In the genomic region with DNA sequence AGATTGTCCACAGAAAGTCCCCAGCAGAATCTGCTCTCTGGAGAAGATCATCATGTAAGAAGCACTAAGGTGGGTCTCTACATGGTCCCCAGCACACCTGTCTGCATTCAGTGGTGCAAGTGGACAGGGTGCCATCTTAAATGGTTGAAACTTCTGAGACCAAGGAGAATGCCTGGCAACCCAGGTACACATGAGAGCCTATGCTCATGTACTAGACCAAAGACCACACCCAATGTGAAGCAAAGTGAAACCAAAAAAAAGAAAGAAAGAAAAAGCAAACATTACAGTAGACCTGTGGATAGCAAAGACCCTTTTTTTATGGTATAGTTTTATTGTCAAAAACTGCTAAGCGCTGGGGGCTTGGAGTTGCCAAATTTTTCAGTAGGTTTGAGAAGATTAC, we compare ENCODE assay signal across 34 cellular contexts. TPM values are rescaled to one million over a fixed set of nuclear protein-coding genes. Genes with fewer than 3 reads are reported as not detected.
A peak's percentile ranks its signal among the peaks of the same experiment; 100 is the strongest.
DNase-seq lines count a peak whose midpoint lies in the region; ATAC-seq lines count a peak whose summit lies in the region.
"Had no signal": no experiment of that assay in that cellular context is flagged by ENCODE, and none has a peak within 500 bp of the region (broad histone marks: within the 10 kb centered on the region; RNA-seq: fewer than 3 reads in every experiment).

No MANE protein-coding gene starts in this region.

- H3K27ac ChIP-seq in CD4-positive, alpha-beta memory T cell (ENCODE audit: low read depth, low read length) = peak overlapping the region; percentile 60
- H3K27ac ChIP-seq: neural progenitor cell, pancreas, RWPE1 had no signal

- H3K27ac Mint-ChIP-seq in activated CD4-positive, alpha-beta T cell treated with anti-CD3 and anti-CD28 coated beads, Interleukin-2, amount 10 ng/mL, durations not matched to agents 7 days and 5 days = peak overlapping the region; percentile 90
- H3K27ac Mint-ChIP-seq in CD4-positive, alpha-beta memory T cell = peak overlapping the region; percentile 56 to 96 (median 94)
- H3K27ac Mint-ChIP-seq in T-cell = peak overlapping the region; percentile 85 to 94
- H3K27ac Mint-ChIP-seq: neural progenitor cell; stimulated activated naive B cell treated with anti-CD40 and anti-IgM and Interleukin-4, amounts not matched to agents 10 μg/mL and 1 μg/mL and 100 μg/mL, for 72 hours had no signal

- POLR2A ChIA-PET in activated CD4-positive, alpha-beta T cell treated with anti-CD3 and anti-CD28 coated beads, Interleukin-2, amount 10 ng/mL, durations not matched to agents 7 days and 5 days (lab: Charles Lee) = interaction anchor here (0.7 kb wide), 1 partner anchor 34 kb away, joined by 5 read pairs; no protein-coding TSS in a partner anchor
- POLR2A ChIA-PET in CD4-positive, alpha-beta memory T cell (lab: Charles Lee; ENCODE audit: partially characterized antibody) = interaction anchor here (1.0 to 7.0 kb wide), 6 partner anchors 11 to 65 kb away, joined by 3 to 163 read pairs (median 4); no protein-coding TSS in a partner anchor
- POLR2A ChIA-PET in T-cell (lab: Charles Lee) = no interaction called here

- DNase-seq in activated CD4-positive, alpha-beta T cell treated with anti-CD3 and anti-CD28 coated beads, Interleukin-2, amount 10 ng/mL, durations not matched to agents 7 days and 5 days = peak; percentile 40
- DNase-seq in activated CD4-positive, alpha-beta T cell treated with anti-CD3 and anti-CD28 coated beads for 48 hours = no peak
- DNase-seq in CD4-positive, alpha-beta memory T cell = peak in 4 of 5 donors; percentile 33 to 50 (median 42)
- DNase-seq in T-cell (no peak), mesenteric fat pad (ENCODE audit: low spot score) (no peak), amygdala (lab: John Stamatoyannopoulos, UW) (no peak)
- peak; percentile 48 for DNase-seq in central memory CD4-positive, alpha-beta T cell
- DNase-seq: activated T-cell treated with anti-CD3 and anti-CD28 coated beads, Interleukin-2, amount 50 U/mL, for 72 hours; DMS 273 treated with DMSO at 0.1 percent for 48 hours; EL; glutamatergic neuron; left colon; mesenchymal stem cell; NCI-H1105; NCI-H187 treated with DMSO at 0.1 percent for 48 hours; NCI-H2171; NCI-H510A; pancreas; stimulated activated naive B cell treated with anti-CD40 and anti-IgM and Interleukin-4, amounts not matched to agents 10 μg/mL and 1 μg/mL and 100 μg/mL, for 72 hours had no signal

- peak in 2 of 4 experiments; percentile 36 to 43 for ATAC-seq in T-cell (replicated peaks in 1 of 4)
- ATAC-seq in GM21737 (IDR thresholded peaks at IDR 0.05; ENCODE audit: unreplicated experiment) = no peak
- ATAC-seq: activated T-cell treated with anti-CD3 and anti-CD28 coated beads, Interleukin-2, amount 50 U/mL, for 72 hours; esophagus mucosa; K562; left colon; pancreas; stimulated activated naive B cell treated with anti-CD40 and anti-IgM and Interleukin-4, amounts not matched to agents 10 μg/mL and 1 μg/mL and 100 μg/mL, for 72 hours had no signal

- peaks cover 92% of the 10 kb centered on the region for H3K4me1 Mint-ChIP-seq in activated CD4-positive, alpha-beta T cell treated with anti-CD3 and anti-CD28 coated beads, Interleukin-2, amount 10 ng/mL, durations not matched to agents 7 days and 5 days
- H3K4me1 Mint-ChIP-seq in CD4-positive, alpha-beta memory T cell = peaks cover 54 to 95% (median 72%) of the 10 kb centered on the region in 4 donors
- H3K4me1 Mint-ChIP-seq in T-cell = peaks cover 59 to 88% (median 78%) of the 10 kb centered on the region in 3 donors
- H3K4me1 Mint-ChIP-seq: neural progenitor cell had no signal

- H3K4me3 ChIP-seq in CD4-positive, alpha-beta memory T cell (ENCODE audit: low read length in 2 of 2) = no peak overlapping the region
- H3K4me3 ChIP-seq: K562, neural progenitor cell, pancreas, skin epidermis had no signal

- no peaks in the 10 kb centered on the region for H3K27me3 Mint-ChIP-seq in activated CD4-positive, alpha-beta T cell treated with anti-CD3 and anti-CD28 coated beads, Interleukin-2, amount 10 ng/mL, durations not matched to agents 7 days and 5 days
- H3K27me3 Mint-ChIP-seq in CD4-positive, alpha-beta memory T cell = no peaks in the 10 kb centered on the region
- H3K27me3 Mint-ChIP-seq in T-cell = peaks cover 0 to 6% of the 10 kb centered on the region in 2 donors
- H3K27me3 Mint-ChIP-seq: dendritic cell treated with granulocyte-macrophage colony-stimulating factor and Interleukin-4, amounts not matched to agents 40 ng/mL and 50 ng/mL, for 4 days; stimulated activated naive B cell treated with anti-CD40 and anti-IgM and Interleukin-4, amounts not matched to agents 10 μg/mL and 1 μg/mL and 100 μg/mL, for 72 hours had no signal

- CTCF ChIA-PET in activated CD4-positive, alpha-beta T cell treated with anti-CD3 and anti-CD28 coated beads, Interleukin-2, amount 10 ng/mL, durations not matched to agents 7 days and 5 days (lab: Charles Lee) = interaction anchor here (0.7 kb wide), 1 partner anchor 85 kb away, joined by 3 read pairs; no protein-coding TSS in a partner anchor
- CTCF ChIA-PET in CD4-positive, alpha-beta memory T cell (lab: Charles Lee; ENCODE audit: partially characterized antibody) = no interaction called here
- CTCF ChIA-PET in T-cell (lab: Charles Lee) = interaction anchor here in 1 of 2 donors (0.7 kb wide), 1 partner anchor 20 kb away, joined by 9 read pairs; no protein-coding TSS in a partner anchor

- H3K27me3 ChIP-seq in CD4-positive, alpha-beta memory T cell (ENCODE audit: insufficient read depth, low read length) = no peaks in the 10 kb centered on the region
- H3K27me3 ChIP-seq: neural progenitor cell, pancreas had no signal

- H3K4me1 ChIP-seq in CD4-positive, alpha-beta memory T cell (ENCODE audit: insufficient read depth, low read length) = peaks cover 97% of the 10 kb centered on the region
- H3K4me1 ChIP-seq: neural progenitor cell, pancreas had no signal

- H3K36me3 ChIP-seq in CD4-positive, alpha-beta memory T cell (ENCODE audit: insufficient read depth, low read length) = peaks cover 14% of the 10 kb centered on the region
- H3K36me3 ChIP-seq: neural progenitor cell, pancreas had no signal

- H3K36me3 Mint-ChIP-seq in activated CD4-positive, alpha-beta T cell treated with anti-CD3 and anti-CD28 coated beads, Interleukin-2, amount 10 ng/mL, durations not matched to agents 7 days and 5 days (ENCODE audit: low read depth) = peaks cover 91% of the 10 kb centered on the region
- peaks cover 48 to 71% of the 10 kb centered on the region in 2 donors for H3K36me3 Mint-ChIP-seq in CD4-positive, alpha-beta memory T cell
- H3K36me3 Mint-ChIP-seq in T-cell = peaks cover 48% of the 10 kb centered on the region
- H3K36me3 Mint-ChIP-seq: neural progenitor cell had no signal

- no peak overlapping the region for H3K4me3 Mint-ChIP-seq in activated CD4-positive, alpha-beta T cell treated with anti-CD3 and anti-CD28 coated beads, Interleukin-2, amount 10 ng/mL, durations not matched to agents 7 days and 5 days
- peak overlapping the region in 7 of 8 donors; percentile 2 to 82 (median 22) for H3K4me3 Mint-ChIP-seq in CD4-positive, alpha-beta memory T cell
- H3K4me3 Mint-ChIP-seq in T-cell = no peak overlapping the region
- H3K4me3 Mint-ChIP-seq: dendritic cell treated with granulocyte-macrophage colony-stimulating factor and Interleukin-4, amounts not matched to agents 40 ng/mL and 50 ng/mL, for 4 days; neural progenitor cell; stimulated activated naive B cell treated with anti-CD40 and anti-IgM and Interleukin-4, amounts not matched to agents 10 μg/mL and 1 μg/mL and 100 μg/mL, for 72 hours had no signal

- H3K9me3 ChIP-seq in CD4-positive, alpha-beta memory T cell (ENCODE audit: control insufficient read depth in 1 of 2, low read length in 2 of 2) = no peaks in the 10 kb centered on the region
- H3K9me3 ChIP-seq: pancreas had no signal

- H3K9me3 Mint-ChIP-seq in activated CD4-positive, alpha-beta T cell treated with anti-CD3 and anti-CD28 coated beads, Interleukin-2, amount 10 ng/mL, durations not matched to agents 7 days and 5 days = peaks cover 19% of the 10 kb centered on the region
- H3K9me3 Mint-ChIP-seq in CD4-positive, alpha-beta memory T cell = peaks cover 0 to 6% (median 0%) of the 10 kb centered on the region in 8 donors
- no peaks in the 10 kb centered on the region for H3K9me3 Mint-ChIP-seq in T-cell
- H3K9me3 Mint-ChIP-seq: dendritic cell treated with granulocyte-macrophage colony-stimulating factor and Interleukin-4, amounts not matched to agents 40 ng/mL and 50 ng/mL, for 4 days; stimulated activated naive B cell treated with anti-CD40 and anti-IgM and Interleukin-4, amounts not matched to agents 10 μg/mL and 1 μg/mL and 100 μg/mL, for 72 hours had no signal

- intact Hi-C loops in CD4-positive, alpha-beta memory T cell (cut with micrococcal nuclease) = no loop called here

RNA-seq across cellular contexts. Expression of a gene that starts 15.0 kb away (rescaled TPM):
- 100 to 1,000 TPM; 114 to 139 TPM for total RNA-seq in activated CD4-positive, alpha-beta T cell treated with anti-CD3 and anti-CD28 coated beads, Interleukin-2, amount 10 ng/mL, durations not matched to agents 7 days and 5 days
- 10 to 100 TPM; 68.4 to 75.0 TPM for total RNA-seq in CD4-positive, alpha-beta memory T cell
- polyA plus RNA-seq in CD4-positive, alpha-beta memory T cell = 100 to 1,000 TPM; 109 to 137 TPM
- 10 to 100 TPM; 23.8 to 38.4 (median 37.1) TPM for total RNA-seq in T-cell
- not detected for total RNA-seq in mesenteric fat pad
- total RNA-seq: esophagus mucosa, fibroblast of villous mesenchyme, H4, MCF 10A, OCI-LY7, renal cortical epithelial cell, SK-MEL-5, temporal lobe, urinary bladder had no signal
- polyA plus RNA-seq: K562, pancreas had no signal

Comparison
In these comparisons a context has a peak if more than half of its experiments do, and no peak if none do; other contexts are left out.
1. DNase-seq: peak in activated CD4-positive, alpha-beta T cell treated with anti-CD3 and anti-CD28 coated beads, Interleukin-2, amount 10 ng/mL, durations not matched to agents 7 days and 5 days (single experiment), CD4-positive, alpha-beta memory T cell (4 of 5) and central memory CD4-positive, alpha-beta T cell (single experiment); none in activated CD4-positive, alpha-beta T cell treated with anti-CD3 and anti-CD28 coated beads for 48 hours (single experiment), T-cell (0 of 34), mesenteric fat pad (single experiment) and amygdala (0 of 56).
2. H3K4me3 Mint-ChIP-seq: peak in CD4-positive, alpha-beta memory T cell (7 of 8); none in activated CD4-positive, alpha-beta T cell treated with anti-CD3 and anti-CD28 coated beads, Interleukin-2, amount 10 ng/mL, durations not matched to agents 7 days and 5 days (single experiment) and T-cell (0 of 3).
3. RNA of a gene that starts 15.0 kb away (total RNA-seq): 114 to 139 TPM in activated CD4-positive, alpha-beta T cell treated with anti-CD3 and anti-CD28 coated beads, Interleukin-2, amount 10 ng/mL, durations not matched to agents 7 days and 5 days, 68.4 to 75.0 TPM in CD4-positive, alpha-beta memory T cell and 23.8 to 38.4 TPM in T-cell; not detected in mesenteric fat pad (single experiment); every median in the first group is over 10 times any median in the second.
4. POLR2A ChIA-PET loops: an anchor here in activated CD4-positive, alpha-beta T cell treated with anti-CD3 and anti-CD28 coated beads, Interleukin-2, amount 10 ng/mL, durations not matched to agents 7 days and 5 days (0.7 kb wide) and CD4-positive, alpha-beta memory T cell (1.0 to 7.0 kb wide); none called in T-cell.
5. Peak in every context shown above with its lines, with median percentiles within 50 percentile points of each other: H3K27ac Mint-ChIP-seq.